32 cellular contexts compared by ENCODE assay signal in genomic region chr15:35229085-35229484, GRCh38.
DNase-seq lines count a peak whose midpoint lies in the region; ATAC-seq, FAIRE-seq and TF ChIP-seq lines count a peak whose summit lies in the region.
"Had no signal": no experiment of that assay in that cellular context is flagged by ENCODE, and none has a peak within 500 bp of the region (broad histone marks: within the 10 kb centered on the region; RNA-seq: fewer than 3 reads in every experiment).

No MANE protein-coding gene starts in this region.

- H3K79me2 ChIP-seq in SK-N-SH (ENCODE audit: insufficient read depth), result no peaks in the 10 kb centered on the region
- H3K79me2 ChIP-seq in K562 (ENCODE audit: control insufficient read depth, insufficient read depth, low read length), result no peaks in the 10 kb centered on the region

- ATAC-seq in SK-N-SH treated with all-trans-retinoic acid at 6 μM for 48 hours (no peak), A549 (no peak), K562 (no peak)
- ATAC-seq: CD8-positive, alpha-beta T cell had no signal

- FAIRE-seq in A549 (lab: Jason Lieb, UNC), result peak; percentile 74
- no peak for FAIRE-seq in K562 (lab: Jason Lieb, UNC)
- FAIRE-seq: A204.1, D721Med had no signal

- in situ Hi-C loops in K562 (cut with MboI), result no loop called here

- H4K20me1 ChIP-seq in SK-N-SH (ENCODE audit: insufficient read depth) (no peaks in the 10 kb centered on the region), K562 (replicated peaks; ENCODE audit: control insufficient read depth, insufficient read depth, low read length) (no peaks in the 10 kb centered on the region)
- H4K20me1 ChIP-seq: BLaER1; BLaER1 treated with 17β-estradiol and CSF1 and Interleukin-3, amounts not matched to agents 10 nM and 100 nM had no signal

- no peak overlapping the region for H3K27ac ChIP-seq in SK-N-SH (ENCODE audit: low read depth in 2 of 2, low read length in 1 of 2)
- no peak overlapping the region for H3K27ac ChIP-seq in A549
- H3K27ac ChIP-seq in K562 (ENCODE audit: extremely low read depth, low read depth, low read length), result no peak overlapping the region
- H3K27ac ChIP-seq: 22Rv1; BLaER1; BLaER1 treated with 17β-estradiol and CSF1 and Interleukin-3, amounts not matched to agents 10 nM and 100 nM; C4-2B had no signal

- no peaks in the 10 kb centered on the region for H3K36me3 ChIP-seq in SK-N-SH (replicated peaks in 1 of 2; ENCODE audit: control insufficient read depth in 1 of 2, insufficient read depth in 2 of 2, low read length in 1 of 2)
- H3K36me3 ChIP-seq in K562 (ENCODE audit: control insufficient read depth, insufficient read depth, low read length), result no peaks in the 10 kb centered on the region
- H3K36me3 ChIP-seq: BE2C; BLaER1; BLaER1 treated with 17β-estradiol and CSF1 and Interleukin-3, amounts not matched to agents 10 nM and 100 nM had no signal

- H3K9me2 ChIP-seq in SK-N-SH, result no peaks in the 10 kb centered on the region

- TF ChIP-seq RAD21 in SK-N-SH (IDR thresholded peaks at IDR 0.05; ENCODE audit: low read length) (no peak), A549 (conservative IDR thresholded peaks at IDR 0.05 in 1 of 2, IDR thresholded peaks at IDR 0.05 in 1 of 2) (no peak), K562 (CRISPR knock-in tag; conservative IDR thresholded peaks at IDR 0.05 in 1 of 2, IDR thresholded peaks at IDR 0.05 in 1 of 2) (no peak)

- H3K9ac ChIP-seq in SK-N-SH (no peak overlapping the region), K562 (ENCODE audit: insufficient read depth in 1 of 2, low read depth in 2 of 2, low read length in 2 of 2) (no peak overlapping the region)
- H3K9ac ChIP-seq: BLaER1; BLaER1 treated with 17β-estradiol and CSF1 and Interleukin-3, amounts not matched to agents 10 nM and 100 nM had no signal

- H3F3A ChIP-seq in SK-N-SH (replicated peaks; ENCODE audit: insufficient read depth), result no peaks in the 10 kb centered on the region

- H3K27me3 ChIP-seq in SK-N-SH (ENCODE audit: insufficient read depth) (no peaks in the 10 kb centered on the region), K562 (ENCODE audit: control insufficient read depth in 2 of 2, insufficient read depth in 2 of 2, low read length in 2 of 2) (no peaks in the 10 kb centered on the region)
- H3K27me3 ChIP-seq: BE2C; BLaER1; BLaER1 treated with 17β-estradiol and CSF1 and Interleukin-3, amounts not matched to agents 10 nM and 100 nM had no signal

- no peak overlapping the region for H2AFZ ChIP-seq in SK-N-SH (ENCODE audit: low read depth)
- no peak overlapping the region for H2AFZ ChIP-seq in K562 (ENCODE audit: low read depth, low read length)

- intact Hi-C loops in K562 (cut with micrococcal nuclease), result no loop called here

- no peaks in the 10 kb centered on the region for H3K9me1 ChIP-seq in K562 (ENCODE audit: control insufficient read depth, insufficient read depth, low read length)

- H3K9me3 ChIP-seq in SK-N-SH (no peaks in the 10 kb centered on the region), A549 (0 out of 3 replicates have a peak, but pooled peaks cover 4% of the 10 kb centered on the region), K562 (replicated peaks; ENCODE audit: control insufficient read depth, insufficient read depth, low read depth, low read length) (no peaks in the 10 kb centered on the region)
- H3K9me3 ChIP-seq: BE2C, Caco-2 had no signal

- WGBS in SK-N-SH (ENCODE audit: low lambda C conversion rate), result 37% methylated on average over 3 of the region's 3 CpGs
- WGBS in A549 (ENCODE audit: missing lambda C conversion rate), result 19% methylated on average over 3 of the region's 3 CpGs
- 18% methylated on average over 3 of the region's 3 CpGs for WGBS in K562 (ENCODE audit: insufficient coverage, low coverage, missing lambda C conversion rate)

- H3K4me1 ChIP-seq in SK-N-SH (ENCODE audit: control insufficient read depth in 1 of 2, insufficient read depth in 2 of 2, low read depth in 1 of 2, low read length in 1 of 2) (no peaks in the 10 kb centered on the region), A549 (no peaks in the 10 kb centered on the region), K562 (replicated peaks in 1 of 2; ENCODE audit: control insufficient read depth in 2 of 2, insufficient read depth in 2 of 2, low read length in 2 of 2) (no peaks in the 10 kb centered on the region)
- H3K4me1 ChIP-seq: BE2C; BLaER1; BLaER1 treated with 17β-estradiol and CSF1 and Interleukin-3, amounts not matched to agents 10 nM and 100 nM; Caco-2 had no signal

- POLR2A ChIA-PET in SK-N-SH (lab: Yijun Ruan, JAX) (no interaction called here), A549 (lab: Yijun Ruan, JAX) (no interaction called here), K562 (lab: Yijun Ruan, JAX) (no interaction called here)

- no TSS peak for BruUV-seq in K562 (replicated peaks; lab: Mats Ljungman, UMichigan)

- CTCF ChIA-PET in SK-N-SH (lab: Yijun Ruan, JAX), result no interaction called here
- CTCF ChIA-PET in A549 (lab: Yijun Ruan, JAX), result interaction anchor here (0.9 kb wide), 1 partner anchor 20 kb away, joined by 3 read pairs; no protein-coding TSS in a partner anchor
- CTCF ChIA-PET in K562 (lab: Yijun Ruan, JAX; ENCODE audit: low intra/inter-chr PET ratio), result no interaction called here

- DNase-seq in SK-N-SH, result no peak
- DNase-seq in A549 (ENCODE audit: low read depth in 1 of 2, low spot score in 1 of 2), result no peak
- no peak for DNase-seq in K562 (ENCODE audit: extremely low read depth in 1 of 4, low spot score in 3 of 4)
- DNase-seq in MV-4-11 (lab: John Stamatoyannopoulos, UW), result no peak
- DNase-seq in activated CD4-positive, CD25-positive, alpha-beta regulatory T cell treated with anti-CD3 and anti-CD28 coated beads, Interleukin-2, amount 50 U/mL, for 72 hours, result no peak
- DNase-seq: 8988T; ACHN; AML-193; BE2C; C1 segment of cervical spinal cord; Caco-2; Calu3; CD4-positive, alpha-beta memory T cell; CD4-positive, alpha-beta T cell; CD4-positive, CD25-positive, alpha-beta regulatory T cell; CD8-positive, alpha-beta memory T cell; CD8-positive, alpha-beta T cell; COR-L47; DMS 273 treated with DMSO at 0.1 percent for 48 hours; DMS153; DMS53; DMS79; DMS79 treated with DMSO at 0.1 percent for 48 hours; DND-41; EL had no signal

- H3K4me3 ChIP-seq in SK-N-SH (ENCODE audit: low read depth in 2 of 2, low read length in 1 of 2), result no peak overlapping the region
- H3K4me3 ChIP-seq in A549, result no peak overlapping the region
- H3K4me3 ChIP-seq in K562, result no peak overlapping the region
- H3K4me3 ChIP-seq: BLaER1; BLaER1 treated with 17β-estradiol and CSF1 and Interleukin-3, amounts not matched to agents 10 nM and 100 nM had no signal

- no peak overlapping the region for H3K4me2 ChIP-seq in SK-N-SH
- H3K4me2 ChIP-seq in A549, result no peak overlapping the region
- H3K4me2 ChIP-seq in K562 (ENCODE audit: insufficient read depth, low read length), result no peak overlapping the region
- H3K4me2 ChIP-seq: BLaER1; BLaER1 treated with 17β-estradiol and CSF1 and Interleukin-3, amounts not matched to agents 10 nM and 100 nM had no signal

- TF ChIP-seq CTCF in SK-N-SH (IDR thresholded peaks at IDR 0.05) (no peak), A549 (IDR thresholded peaks at IDR 0.05) (no peak), K562 (IDR thresholded peaks at IDR 0.05 in 2 of 3, conservative IDR thresholded peaks at IDR 0.05 in 1 of 3; ENCODE audit: insufficient read depth in 2 of 3, low read depth in 1 of 3, low read length in 3 of 3) (no peak)

- TF ChIP-seq POLR2A in A549 (IDR thresholded peaks at IDR 0.05; ENCODE audit: low read length) (no peak), K562 (conservative IDR thresholded peaks at IDR 0.05) (no peak)

- TF ChIP-seq EP300 in SK-N-SH (IDR thresholded peaks at IDR 0.05; ENCODE audit: borderline replicate concordance in 1 of 2, low read depth in 1 of 2, low read length in 1 of 2), result no peak
- no peak for TF ChIP-seq EP300 in A549 (IDR thresholded peaks at IDR 0.05)
- no peak for TF ChIP-seq EP300 in K562 (IDR thresholded peaks at IDR 0.05; ENCODE audit: low read length)

TF ChIP-seq in SK-N-SH treated with all-trans-retinoic acid at 6 μM for 48 hours, 23 proteins besides CTCF, POLR2A, EP300 and RAD21 (continues in another document):
- TF ChIP-seq SNAI2 (CRISPR knock-in tag; IDR thresholded peaks at IDR 0.05), result no peak
- peak; percentile 83 for TF ChIP-seq ZFP30 (CRISPR knock-in tag; IDR thresholded peaks at IDR 0.05)

TF ChIP-seq in SK-N-SH, 30 proteins besides CTCF, POLR2A, EP300 and RAD21 (continues in another document):
- no peak for TF ChIP-seq JUND (IDR thresholded peaks at IDR 0.05)

TF ChIP-seq in A549, 52 proteins besides CTCF, POLR2A, EP300 and RAD21 (continues in another document):
- TF ChIP-seq BHLHE40 (IDR thresholded peaks at IDR 0.05; ENCODE audit: low read depth, low read length), result no peak
- TF ChIP-seq SREBF2 (IDR thresholded peaks at IDR 0.05), result no peak
- TF ChIP-seq FOXS1 (CRISPR knock-in tag; IDR thresholded peaks at IDR 0.05), result no peak
- TF ChIP-seq EHF (CRISPR knock-in tag; IDR thresholded peaks at IDR 0.05), result no peak
- TF ChIP-seq ZSCAN20 (CRISPR knock-in tag; IDR thresholded peaks at IDR 0.05), result no peak
- TF ChIP-seq NFE2L2 (conservative IDR thresholded peaks at IDR 0.05; ENCODE audit: low read length), result no peak
- no peak for TF ChIP-seq CBX2 (IDR thresholded peaks at IDR 0.05; ENCODE audit: borderline replicate concordance, low read depth)
- TF ChIP-seq KDM1A (IDR thresholded peaks at IDR 0.05; ENCODE audit: low read depth), result no peak
- no peak for TF ChIP-seq RARB (CRISPR knock-in tag; IDR thresholded peaks at IDR 0.05)
- TF ChIP-seq HOXB13 (CRISPR knock-in tag; IDR thresholded peaks at IDR 0.05; ENCODE audit: low read depth), result no peak
- TF ChIP-seq RFX5 (IDR thresholded peaks at IDR 0.05), result no peak

TF ChIP-seq in K562, 482 proteins besides CTCF, POLR2A, EP300 and RAD21 (continues in another document):
- no peak for TF ChIP-seq RNF2 (IDR thresholded peaks at IDR 0.05)
- TF ChIP-seq THAP12 (CRISPR knock-in tag; IDR thresholded peaks at IDR 0.05), result no peak
- TF ChIP-seq CBFA2T3 (IDR thresholded peaks at IDR 0.05), result no peak
